Comparison of ENCODE assay signal across 12 cellular contexts in genomic region chr2:1653956-1654695, GRCh38.
A peak's percentile ranks its signal among the peaks of the same experiment; 100 is the strongest.
DNase-seq lines count a peak whose midpoint lies in the region; ATAC-seq, FAIRE-seq and TF ChIP-seq lines count a peak whose summit lies in the region.
"Had no signal": no experiment of that assay in that cellular context is flagged by ENCODE, and none has a peak within 500 bp of the region (broad histone marks: within the 10 kb centered on the region; RNA-seq: fewer than 3 reads in every experiment).

No MANE protein-coding gene starts in this region.

- FAIRE-seq in RCC 7860 (lab: Jason Lieb, UNC) = no peak

- DNase-seq in ACHN (peak; percentile 62), RCC 7860 (ENCODE audit: low spot score) (peak; percentile 59), esophagus squamous epithelium (lab: John Stamatoyannopoulos, UW) (no peak), non-pigmented ciliary epithelial cell (ENCODE audit: low read depth) (peak; percentile 72), colonic mucosa (no peak), NCI-H146 treated with DMSO at 0.1 percent for 48 hours (lab: John Stamatoyannopoulos, UW; ENCODE audit: unreplicated experiment) (no peak), GF-D8 (lab: John Stamatoyannopoulos, UW) (no peak)
- DNase-seq: activated CD4-positive, alpha-beta T cell treated with anti-CD3 and anti-CD28 coated beads for 4 hours; activated naive CD4-positive, alpha-beta T cell treated with anti-CD3 and anti-CD28 coated beads, Interleukin-2, amount 50 U/mL, for 16 hours; NCI-H2107 had no signal

- H3K36me3 ChIP-seq in esophagus squamous epithelium = peaks cover 0 to 4% (median 3%) of the 10 kb centered on the region in 3 donors
- no peaks in the 10 kb centered on the region for H3K36me3 ChIP-seq in colonic mucosa

- no peak for ATAC-seq in GM18909 (IDR thresholded peaks at IDR 0.05; ENCODE audit: poor library complexity, unreplicated experiment)

- no peak for TF ChIP-seq CTCF in esophagus squamous epithelium (IDR thresholded peaks at IDR 0.05)
- no peak for TF ChIP-seq CTCF in colonic mucosa (IDR thresholded peaks at IDR 0.05)

- peak overlapping the region in 3 of 4 donors; percentile 26 to 71 (median 52) for H3K27ac ChIP-seq in esophagus squamous epithelium
- H3K27ac ChIP-seq in colonic mucosa = no peak overlapping the region
- H3K27ac ChIP-seq: BLaER1 had no signal

- TF ChIP-seq POLR2A in esophagus squamous epithelium (IDR thresholded peaks at IDR 0.05) = no peak

- 71 to 84% methylated on average over 14 of the region's 14 CpGs for WGBS in esophagus squamous epithelium, 2 donors

- peaks cover 0 to 3% (median 0%) of the 10 kb centered on the region in 4 donors for H3K27me3 ChIP-seq in esophagus squamous epithelium
- H3K27me3 ChIP-seq in colonic mucosa = no peaks in the 10 kb centered on the region
- H3K27me3 ChIP-seq: BLaER1 had no signal

- intact Hi-C loops in esophagus squamous epithelium (cut with DNase I) = no loop called here
- intact Hi-C loops in colonic mucosa (cut with DNase I) = no loop called here

- H3K9me3 ChIP-seq in esophagus squamous epithelium = no peaks in the 10 kb centered on the region
- no peaks in the 10 kb centered on the region for H3K9me3 ChIP-seq in colonic mucosa
- H3K9me3 ChIP-seq: BLaER1 had no signal

- no peak overlapping the region for H3K9ac ChIP-seq in colonic mucosa (ENCODE audit: low read depth in 2 of 2, low read length in 2 of 2)
- H3K9ac ChIP-seq: BLaER1 had no signal

- in situ Hi-C loops in ACHN (cut with HindIII; ENCODE audit: low pct_ligation_motif_present, low pct_unique_long_range_greater_than_20kb, low sequenced_read_pairs) = no loop called here

- no peak overlapping the region for H3K4me3 ChIP-seq in esophagus squamous epithelium
- no peak overlapping the region for H3K4me3 ChIP-seq in colonic mucosa
- H3K4me3 ChIP-seq: BLaER1 had no signal

- H3K4me1 ChIP-seq in esophagus squamous epithelium (peaks cover 0 to 40% (median 16%) of the 10 kb centered on the region in 3 donors), colonic mucosa (no peaks in the 10 kb centered on the region)
- H3K4me1 ChIP-seq: BLaER1 had no signal

Comparison
In these comparisons a context has a peak if more than half of its experiments do, and no peak if none do; other contexts are left out.
1. DNase-seq: peak in ACHN (single experiment), RCC 7860 (single experiment) and non-pigmented ciliary epithelial cell (single experiment); none in esophagus squamous epithelium (single experiment), colonic mucosa (single experiment), NCI-H146 treated with DMSO at 0.1 percent for 48 hours (single experiment) and GF-D8 (single experiment).